In genomic region chr13:44384778-44385177, GRCh38 we compare ENCODE assay signal across 2 cellular contexts.
TF ChIP-seq lines count a peak whose summit lies in the region.

No MANE protein-coding gene starts in this region.

TF ChIP-seq in liver, 16 proteins besides CTCF, POLR2A, EP300 and RAD21:
- TF ChIP-seq JUND (IDR thresholded peaks at IDR 0.05) = no peak
- peak; percentile 30 for TF ChIP-seq FOXA2 (IDR thresholded peaks at IDR 0.05)
- no peak for TF ChIP-seq ATF3 (IDR thresholded peaks at IDR 0.05)
- TF ChIP-seq HNF4A (conservative IDR thresholded peaks at IDR 0.05) = peak; percentile 20 to 42
- peak in 1 of 2 donors; percentile 34 for TF ChIP-seq RXRA (IDR thresholded peaks at IDR 0.05)
- TF ChIP-seq GABPA (IDR thresholded peaks at IDR 0.05 in 1 of 2, conservative IDR thresholded peaks at IDR 0.05 in 1 of 2) = no peak
- TF ChIP-seq TAF1 (conservative IDR thresholded peaks at IDR 0.05) = no peak

TF ChIP-seq in HepG2, 621 proteins besides CTCF, POLR2A, EP300 and RAD21:
- TF ChIP-seq HNF1A (IDR thresholded peaks at IDR 0.05; ENCODE audit: low read depth) (no peak), HNF1A (CRISPR knock-in tag; IDR thresholded peaks at IDR 0.05; ENCODE audit: borderline replicate concordance) (no peak), ZNF407 (CRISPR knock-in tag; IDR thresholded peaks at IDR 0.05; ENCODE audit: not compliant biosample characterization) (no peak), ZNF274 (CRISPR knock-in tag; IDR thresholded peaks at IDR 0.05) (no peak), ZHX1 (CRISPR knock-in tag; IDR thresholded peaks at IDR 0.05; ENCODE audit: low read depth) (no peak), ZNF512B (CRISPR knock-in tag; IDR thresholded peaks at IDR 0.05; ENCODE audit: borderline replicate concordance) (no peak), ZNF333 (CRISPR knock-in tag; IDR thresholded peaks at IDR 0.05; ENCODE audit: borderline replicate concordance) (no peak), RCOR2 (CRISPR knock-in tag; IDR thresholded peaks at IDR 0.05) (no peak), ZNF546 (CRISPR knock-in tag; conservative IDR thresholded peaks at IDR 0.05) (no peak), ZNF788 (CRISPR knock-in tag; IDR thresholded peaks at IDR 0.05; ENCODE audit: borderline replicate concordance) (no peak)
